Comparison of ENCODE assay signal across 10 cellular contexts in the genomic region with DNA sequence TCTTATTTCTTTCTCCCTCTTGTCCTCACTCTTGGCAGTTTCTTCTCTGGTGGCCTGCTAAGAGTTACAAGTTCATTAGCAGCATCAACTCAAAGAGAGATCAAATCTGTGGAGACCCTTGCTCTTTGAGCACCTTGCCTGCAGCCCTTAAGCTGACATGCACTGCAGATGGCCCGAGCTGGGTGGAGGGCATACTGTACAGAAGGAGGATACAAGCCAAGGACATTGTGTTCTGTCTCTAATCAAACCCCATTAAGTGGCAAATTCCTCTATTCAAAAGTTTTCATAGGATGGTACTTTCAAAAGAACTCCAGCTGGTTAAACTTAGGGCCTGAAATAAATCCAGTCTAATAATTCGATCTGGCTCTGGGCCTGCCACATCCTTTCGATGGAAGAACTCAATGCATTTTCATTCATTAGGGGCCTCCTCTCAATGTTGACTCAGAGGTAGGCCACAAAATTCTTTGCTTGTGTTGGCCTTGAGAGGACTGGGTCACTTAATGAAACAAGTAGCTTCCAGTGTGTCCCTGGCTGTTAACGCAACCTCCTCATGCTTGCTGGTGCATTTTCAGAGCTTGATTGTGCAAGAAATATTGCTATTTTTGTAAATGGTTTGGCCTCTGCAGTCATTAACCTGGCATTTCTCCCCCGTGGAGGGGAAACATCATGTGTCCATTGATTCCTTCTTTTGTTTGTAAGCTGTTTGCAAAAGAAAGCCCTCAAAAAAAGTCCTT.
DNase-seq lines count a peak whose midpoint lies in the region; ATAC-seq lines count a peak whose summit lies in the region.
"Had no signal": no experiment of that assay in that cellular context is flagged by ENCODE, and none has a peak within 500 bp of the region (broad histone marks: within the 10 kb centered on the region; RNA-seq: fewer than 3 reads in every experiment).

No MANE protein-coding gene starts in this region.

- ATAC-seq in HG02571 (IDR thresholded peaks at IDR 0.05; ENCODE audit: unreplicated experiment) = no peak
- ATAC-seq in GM19452 (IDR thresholded peaks at IDR 0.05; ENCODE audit: unreplicated experiment) = no peak
- ATAC-seq: stimulated activated naive CD8-positive, alpha-beta T cell treated with anti-CD3 and anti-CD28 coated beads, Interleukin-15, amount 100 ng/mL, for 72 hours had no signal

- DNase-seq in SIG-M5 treated with dmso at 0.1 percent for 504 hours (lab: John Stamatoyannopoulos, UW; ENCODE audit: unreplicated experiment) (peak; percentile 17), SIG-M5 (lab: John Stamatoyannopoulos, UW) (no peak), fibroblast of gingiva (ENCODE audit: low read depth) (peak; percentile 70), midbrain (lab: John Stamatoyannopoulos, UW) (peak; percentile 30), NCI-H1417 treated with DMSO at 0.1 percent for 48 hours (lab: John Stamatoyannopoulos, UW) (no peak)
- no peak for DNase-seq in activated effector memory CD4-positive, alpha-beta T cell treated with anti-CD3 and anti-CD28 coated beads, Interleukin-2, amount 50 U/mL, for 16 hours
- DNase-seq: NCI-H526; stimulated activated naive CD8-positive, alpha-beta T cell treated with anti-CD3 and anti-CD28 coated beads, Interleukin-15, amount 100 ng/mL, for 72 hours had no signal

Comparison
In these comparisons a context has a peak if more than half of its experiments do, and no peak if none do; other contexts are left out.
1. DNase-seq: peak in SIG-M5 treated with dmso at 0.1 percent for 504 hours (single experiment), fibroblast of gingiva (single experiment) and midbrain (single experiment); none in SIG-M5 (single experiment), NCI-H1417 treated with DMSO at 0.1 percent for 48 hours (single experiment) and activated effector memory CD4-positive, alpha-beta T cell treated with anti-CD3 and anti-CD28 coated beads, Interleukin-2, amount 50 U/mL, for 16 hours (single experiment).